ENCODE assay signal across 9 cellular contexts in the genomic region with DNA sequence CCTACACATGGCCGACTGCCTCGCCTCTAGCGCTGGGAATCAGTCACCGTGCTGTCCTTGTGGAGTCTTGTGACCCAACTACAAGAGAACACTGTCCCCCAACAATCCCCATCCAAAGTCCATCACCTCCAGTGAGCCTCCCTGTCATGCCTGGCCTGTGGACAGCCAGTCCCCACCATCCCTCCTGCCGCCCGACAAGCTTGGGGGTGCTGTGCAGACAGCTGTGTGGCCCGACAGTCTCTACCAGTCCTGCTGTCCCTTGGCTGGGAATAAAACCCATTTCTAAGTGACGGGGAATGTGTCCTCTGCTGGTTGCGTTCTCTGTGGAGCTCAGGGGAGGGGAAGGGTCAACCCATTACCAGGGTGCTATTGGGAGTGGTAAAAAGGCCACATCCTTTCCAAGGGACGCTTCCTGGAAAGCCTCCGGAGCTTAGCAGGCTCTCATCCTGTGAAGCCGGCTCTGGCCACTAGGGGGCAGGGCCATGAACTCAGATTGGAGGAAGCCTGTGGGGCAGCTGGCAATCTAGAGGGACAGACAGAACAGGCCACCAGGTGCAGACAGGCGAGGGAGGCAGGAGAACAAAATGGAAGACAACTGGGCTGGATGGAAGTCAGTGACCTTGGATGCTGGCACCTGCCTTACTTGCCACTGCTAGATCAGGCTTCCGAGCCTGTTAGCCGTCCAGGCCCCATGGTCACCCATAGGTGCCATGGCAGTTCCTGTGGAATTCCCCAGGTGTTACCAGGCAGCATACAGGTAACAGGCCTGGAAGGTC. TPM values are rescaled to one million over a fixed set of nuclear protein-coding genes. Genes with fewer than 3 reads are reported as not detected.
A peak's percentile ranks its signal among the peaks of the same experiment; 100 is the strongest.
DNase-seq lines count a peak whose midpoint lies in the region; ATAC-seq, FAIRE-seq and TF ChIP-seq lines count a peak whose summit lies in the region.
"Had no signal": no experiment of that assay in that cellular context is flagged by ENCODE, and none has a peak within 500 bp of the region (broad histone marks: within the 10 kb centered on the region; RNA-seq: fewer than 3 reads in every experiment).

No MANE protein-coding gene starts in this region.

- 66 to 70% (median 66%) methylated on average over 15 of the region's 15 CpGs for WGBS in small intestine, 3 donors

- intact Hi-C loops in CD8-positive, alpha-beta T cell (cut with DNase I, micrococcal nuclease): loop anchor here (2.0 to 5.0 kb wide), 3 partner anchors 44 to 398 kb away; partner anchors contain the start of gene ACTR6 (in 1 of the 2)
- intact Hi-C loops in left cardiac atrium (cut with DNase I): no loop called here

- no peaks in the 10 kb centered on the region for H3K36me3 Mint-ChIP-seq in CD8-positive, alpha-beta T cell
- no peaks in the 10 kb centered on the region for H3K36me3 Mint-ChIP-seq in activated naive CD4-positive, alpha-beta T cell treated with anti-CD3 and anti-CD28 coated beads, Interleukin-2, amount 50 U/mL, for 24 hours

- ATAC-seq in CD8-positive, alpha-beta T cell: peak; percentile 72
- ATAC-seq in GM19328 (IDR thresholded peaks at IDR 0.05; ENCODE audit: unreplicated experiment) (peak; percentile 74), SK-N-SH treated with all-trans-retinoic acid at 6 μM for 48 hours (peak; percentile 85), left cardiac atrium (peak; percentile 45 to 67)

- H3K4me3 Mint-ChIP-seq in CD8-positive, alpha-beta T cell: no peak overlapping the region
- no peak overlapping the region for H3K4me3 Mint-ChIP-seq in activated naive CD4-positive, alpha-beta T cell treated with anti-CD3 and anti-CD28 coated beads, Interleukin-2, amount 50 U/mL, for 24 hours

- no peaks in the 10 kb centered on the region for H3K27me3 ChIP-seq in CD8-positive, alpha-beta T cell (ENCODE audit: insufficient read depth, low read length)
- H3K27me3 ChIP-seq in small intestine (ENCODE audit: control insufficient read depth in 2 of 2, insufficient read depth in 2 of 2, low read length in 2 of 2): no peaks in the 10 kb centered on the region

- peaks cover 4% of the 10 kb centered on the region for H3K4me1 Mint-ChIP-seq in CD8-positive, alpha-beta T cell (ENCODE audit: low read depth)
- peaks cover 5% of the 10 kb centered on the region for H3K4me1 Mint-ChIP-seq in activated naive CD4-positive, alpha-beta T cell treated with anti-CD3 and anti-CD28 coated beads, Interleukin-2, amount 50 U/mL, for 24 hours

- peak; percentile 46 to 81 (median 62) for DNase-seq in CD8-positive, alpha-beta T cell
- DNase-seq in HK-2 (ENCODE audit: unreplicated experiment): peak; percentile 74
- peak; percentile 80 for DNase-seq in left cardiac atrium
- peak; percentile 68 for DNase-seq in small intestine
- DNase-seq in NCI-H128 (lab: John Stamatoyannopoulos, UW; ENCODE audit: unreplicated experiment): no peak

- H3K9me3 Mint-ChIP-seq in CD8-positive, alpha-beta T cell: no peaks in the 10 kb centered on the region
- H3K9me3 Mint-ChIP-seq in activated naive CD4-positive, alpha-beta T cell treated with anti-CD3 and anti-CD28 coated beads, Interleukin-2, amount 50 U/mL, for 24 hours: no peaks in the 10 kb centered on the region

- no peak overlapping the region for H3K27ac ChIP-seq in CD8-positive, alpha-beta T cell (ENCODE audit: low read depth, low read length)
- H3K27ac ChIP-seq in small intestine (ENCODE audit: low read depth in 1 of 2, low read length in 1 of 2): no peak overlapping the region

- no peak overlapping the region for H3K27ac Mint-ChIP-seq in CD8-positive, alpha-beta T cell
- H3K27ac Mint-ChIP-seq in activated naive CD4-positive, alpha-beta T cell treated with anti-CD3 and anti-CD28 coated beads, Interleukin-2, amount 50 U/mL, for 24 hours: peak overlapping the region; percentile 60

- no peak for FAIRE-seq in small intestine (lab: Jason Lieb, UNC)
- FAIRE-seq: TTC549 had no signal

- CTCF ChIA-PET in CD8-positive, alpha-beta T cell (lab: Charles Lee): interaction anchor here (0.6 to 3.5 kb wide), 18 partner anchors 8 to 112 kb away, joined by 3 to 26 read pairs (median 4); partner anchors contain the start of genes DEPDC4 and SCYL2

- H3K9me3 ChIP-seq in CD8-positive, alpha-beta T cell (ENCODE audit: low read length): no peaks in the 10 kb centered on the region
- no peaks in the 10 kb centered on the region for H3K9me3 ChIP-seq in small intestine (ENCODE audit: control insufficient read depth, low read depth)

- POLR2A ChIA-PET in CD8-positive, alpha-beta T cell (lab: Charles Lee): interaction anchor here (0.8 kb wide), 1 partner anchor 46 kb away, joined by 4 read pairs; the partner anchor contains the start of gene ACTR6

- no peaks in the 10 kb centered on the region for H3K36me3 ChIP-seq in CD8-positive, alpha-beta T cell (ENCODE audit: insufficient read depth, low read length)
- no peaks in the 10 kb centered on the region for H3K36me3 ChIP-seq in small intestine (ENCODE audit: control insufficient read depth in 2 of 2, insufficient read depth in 2 of 2, low read length in 2 of 2)

- no peaks in the 10 kb centered on the region for H3K27me3 Mint-ChIP-seq in CD8-positive, alpha-beta T cell (ENCODE audit: low read depth)
- H3K27me3 Mint-ChIP-seq in activated naive CD4-positive, alpha-beta T cell treated with anti-CD3 and anti-CD28 coated beads, Interleukin-2, amount 50 U/mL, for 24 hours: no peaks in the 10 kb centered on the region

- TF ChIP-seq CTCF in CD8-positive, alpha-beta T cell (IDR thresholded peaks at IDR 0.05): peak; percentile 84

- no peak overlapping the region for H3K4me3 ChIP-seq in CD8-positive, alpha-beta T cell (ENCODE audit: low read depth, low read length)
- no peak overlapping the region for H3K4me3 ChIP-seq in small intestine (ENCODE audit: low read depth in 1 of 2, low read length in 2 of 2)

- H3K4me1 ChIP-seq in CD8-positive, alpha-beta T cell (ENCODE audit: insufficient read depth, low read length): peaks cover 4% of the 10 kb centered on the region
- H3K4me1 ChIP-seq in small intestine (ENCODE audit: control insufficient read depth in 2 of 2, insufficient read depth in 1 of 2, low read depth in 1 of 2, low read length in 1 of 2): no peaks in the 10 kb centered on the region

TF ChIP-seq in SK-N-SH treated with all-trans-retinoic acid at 6 μM for 48 hours, 23 proteins besides CTCF, POLR2A, EP300 and RAD21:
- TF ChIP-seq PPARA (CRISPR knock-in tag; IDR thresholded peaks at IDR 0.05; ENCODE audit: borderline replicate concordance) (no peak), TOX (CRISPR knock-in tag; IDR thresholded peaks at IDR 0.05; ENCODE audit: borderline replicate concordance) (no peak), ZNF8 (CRISPR knock-in tag; IDR thresholded peaks at IDR 0.05) (no peak), GLIS3 (CRISPR knock-in tag; IDR thresholded peaks at IDR 0.05) (no peak), PATZ1 (CRISPR knock-in tag; IDR thresholded peaks at IDR 0.05; ENCODE audit: borderline replicate concordance) (no peak), OSR1 (CRISPR knock-in tag; IDR thresholded peaks at IDR 0.05) (no peak), ESRRG (CRISPR knock-in tag; IDR thresholded peaks at IDR 0.05) (no peak), TCF4 (CRISPR knock-in tag; IDR thresholded peaks at IDR 0.05; ENCODE audit: borderline replicate concordance) (no peak), ZC3H10 (CRISPR knock-in tag; IDR thresholded peaks at IDR 0.05) (no peak), BACH2 (CRISPR knock-in tag; IDR thresholded peaks at IDR 0.05; ENCODE audit: borderline replicate concordance) (no peak)

RNA-seq across cellular contexts. Expression of gene BLTP3B, which starts 12.0 kb away (rescaled TPM):
- total RNA-seq in CD8-positive, alpha-beta T cell: 10 to 100 TPM; 29.4 to 37.8 TPM
- total RNA-seq in left cardiac atrium: 10 to 100 TPM; 13.5 to 19.4 TPM
- polyA plus RNA-seq in small intestine: 10 to 100 TPM in 2 of 3 donors, 1 to 10 TPM in 1; 7.0 to 11.1 (median 10.1) TPM

RNA-seq across cellular contexts. Expression of gene ACTR6, which starts 46.0 kb away (rescaled TPM):
- total RNA-seq in CD8-positive, alpha-beta T cell: 10 to 100 TPM; 18.8 to 21.4 TPM
- total RNA-seq in left cardiac atrium: 10 to 100 TPM; 19.7 to 24.3 TPM
- 10 to 100 TPM; 20.0 to 31.5 (median 22.0) TPM for polyA plus RNA-seq in small intestine

Comparison
In these comparisons a context has a peak if more than half of its experiments do, and no peak if none do; other contexts are left out.
1. intact Hi-C loops: an anchor here in CD8-positive, alpha-beta T cell (2.0 to 5.0 kb wide); none called in left cardiac atrium.